In genomic region chr2:240990726-240991377, GRCh38 we compare ENCODE assay signal across 14 cellular contexts. TPM values are rescaled to one million over a fixed set of nuclear protein-coding genes. Genes with fewer than 3 reads are reported as not detected.
DNase-seq lines count a peak whose midpoint lies in the region; ATAC-seq and TF ChIP-seq lines count a peak whose summit lies in the region.
"Had no signal": no experiment of that assay in that cellular context is flagged by ENCODE, and none has a peak within 500 bp of the region (broad histone marks: within the 10 kb centered on the region; RNA-seq: fewer than 3 reads in every experiment).

No MANE protein-coding gene starts in this region.

- TF ChIP-seq CTCF in esophagus muscularis mucosa (IDR thresholded peaks at IDR 0.05) (no peak), transverse colon (IDR thresholded peaks at IDR 0.05) (no peak)

- in situ Hi-C loops in transverse colon (cut with MboI; ENCODE audit: low pct_ligation_motif_present in 1 of 4, low pct_unique_long_range_greater_than_20kb in 1 of 4, low sequenced_read_pairs in 3 of 4), result no loop called here

- H3K27me3 ChIP-seq in esophagus muscularis mucosa (peaks cover 0 to 34% (median 0%) of the 10 kb centered on the region in 4 donors), neuronal stem cell (ENCODE audit: control insufficient read depth in 3 of 3, insufficient read depth in 3 of 3, low read depth in 1 of 3, low read length in 3 of 3) (peaks cover 0 to 84% (median 0%) of the 10 kb centered on the region in 3 experiments), transverse colon (no peaks in the 10 kb centered on the region)

- no peak overlapping the region for H4K91ac ChIP-seq in neuronal stem cell (ENCODE audit: low read depth, low read length, poor library complexity)

- peak overlapping the region; percentile 41 for H2BK12ac ChIP-seq in neuronal stem cell (ENCODE audit: low read length)

- H3K9me3 ChIP-seq in T-helper 17 cell (ENCODE audit: control insufficient read depth, low read length, poor library complexity, severe bottlenecking), result no peaks in the 10 kb centered on the region
- H3K9me3 ChIP-seq in esophagus muscularis mucosa, result peaks cover 0 to 12% (median 3%) of the 10 kb centered on the region in 4 donors
- peaks cover 0 to 10% of the 10 kb centered on the region in 2 donors for H3K9me3 ChIP-seq in neuronal stem cell (replicated peaks in 1 of 2; ENCODE audit: control insufficient read depth in 2 of 2, insufficient read depth in 1 of 2, low read depth in 1 of 2, low read length in 2 of 2)
- H3K9me3 ChIP-seq in transverse colon, result no peaks in the 10 kb centered on the region

- H4K8ac ChIP-seq in neuronal stem cell (ENCODE audit: low read depth, low read length), result peak overlapping the region; percentile 59

- no peaks in the 10 kb centered on the region for H3K36me3 ChIP-seq in esophagus muscularis mucosa
- H3K36me3 ChIP-seq in neuronal stem cell (replicated peaks in 1 of 2; ENCODE audit: control insufficient read depth in 2 of 2, insufficient read depth in 2 of 2, low read length in 2 of 2), result no peaks in the 10 kb centered on the region
- H3K36me3 ChIP-seq in transverse colon, result no peaks in the 10 kb centered on the region

- TF ChIP-seq EP300 in esophagus muscularis mucosa (IDR thresholded peaks at IDR 0.05) (no peak), transverse colon (IDR thresholded peaks at IDR 0.05; ENCODE audit: low read depth) (no peak)

- peaks cover 1% of the 10 kb centered on the region for H3K79me1 ChIP-seq in neuronal stem cell (ENCODE audit: low read depth, low read length)

- H3K27ac ChIP-seq in esophagus muscularis mucosa (replicated peaks in 1 of 4) (peak overlapping the region in 3 of 4 donors; percentile 57 to 75 (median 66)), neuronal stem cell (replicated peaks; ENCODE audit: low read length) (no peak overlapping the region), transverse colon (peak overlapping the region; percentile 38 to 72 (median 64))

- H3K4me3 Mint-ChIP-seq in T-helper 17 cell (no peak overlapping the region), immature natural killer cell (no peak overlapping the region)
- H3K4me3 Mint-ChIP-seq: activated T-cell treated with anti-CD3 and anti-CD28 coated beads, Interleukin-2, amount 50 U/mL, for 72 hours had no signal

- DNase-seq in T-helper 17 cell, result no peak
- no peak for DNase-seq in esophagus muscularis mucosa (ENCODE audit: extremely low spot score)
- no peak for DNase-seq in neuronal stem cell (ENCODE audit: low spot score)
- no peak for DNase-seq in transverse colon
- no peak for DNase-seq in stimulated activated CD4-positive, alpha-beta T cell treated with anti-CD3 and anti-CD28 coated beads, Interleukin-15, amount 100 ng/mL, for 24 hours
- DNase-seq in immature natural killer cell, result no peak
- DNase-seq in NCI-H446 treated with DMSO at 0.1 percent for 48 hours (lab: John Stamatoyannopoulos, UW), result no peak
- DNase-seq: activated CD4-positive, alpha-beta T cell treated with anti-CD3 and anti-CD28 coated beads for 4 hours; activated T-cell treated with anti-CD3 and anti-CD28 coated beads, Interleukin-2, amount 50 U/mL, for 72 hours; effector CD4-positive, alpha-beta T cell; NCI-H2171; stimulated activated CD4-positive, alpha-beta T cell treated with anti-CD3 and anti-CD28 coated beads, Interleukin-4, amount 100 ng/mL, for 4 hours; stimulated activated naive CD4-positive, alpha-beta T cell treated with Interleukin-2 at 50 U/mL for 16 hours had no signal

- H3K14ac ChIP-seq in neuronal stem cell (ENCODE audit: low read length), result peak overlapping the region; percentile 71

- WGBS in esophagus muscularis mucosa, result 92% methylated on average over 8 of the region's 13 CpGs
- WGBS in neuronal stem cell (ENCODE audit: extremely low coverage in 2 of 2, insufficient read length in 2 of 2, insufficient replicate concordance in 1 of 2), 2 donors, result no CpG with 5 or more reads among the region's 13 CpGs
- 90% methylated on average over 12 of the region's 13 CpGs; no CpG with 5 or more reads in 1 of the 2 donors for WGBS in transverse colon (ENCODE audit: low coverage in 1 of 2), 2 donors

- H3K27me3 Mint-ChIP-seq in T-helper 17 cell (peaks cover 9% of the 10 kb centered on the region), immature natural killer cell (ENCODE audit: low read depth in 3 of 3) (peaks cover 0 to under 1% (median 0%) of the 10 kb centered on the region in 3 donors)

- peak overlapping the region; percentile 57 for H3K9ac ChIP-seq in neuronal stem cell (ENCODE audit: low read depth, low read length, poor library complexity)

- intact Hi-C loops in esophagus muscularis mucosa (cut with DNase I), result no loop called here
- intact Hi-C loops in transverse colon (cut with DNase I; ENCODE audit: low total_unique reads), result no loop called here

- H3K4ac ChIP-seq in neuronal stem cell (ENCODE audit: low read length), result peak overlapping the region; percentile 53

- H2AK5ac ChIP-seq in neuronal stem cell (ENCODE audit: low read depth, low read length), result peak overlapping the region; percentile 84

- H3K27ac Mint-ChIP-seq in T-helper 17 cell, result peak overlapping the region; percentile 39
- H3K27ac Mint-ChIP-seq in immature natural killer cell, result no peak overlapping the region
- H3K27ac Mint-ChIP-seq: activated T-cell treated with anti-CD3 and anti-CD28 coated beads, Interleukin-2, amount 50 U/mL, for 72 hours had no signal

- H2BK120ac ChIP-seq in neuronal stem cell (ENCODE audit: low read depth, low read length), result peak overlapping the region; percentile 61

- no peak overlapping the region for H3K4me2 ChIP-seq in neuronal stem cell (ENCODE audit: insufficient read depth, low read length, poor library complexity, severe bottlenecking)

- TF ChIP-seq POLR2A in esophagus muscularis mucosa (IDR thresholded peaks at IDR 0.05; ENCODE audit: low read depth), result no peak
- TF ChIP-seq POLR2A in transverse colon (IDR thresholded peaks at IDR 0.05), result no peak

- H3K4me1 Mint-ChIP-seq in T-helper 17 cell, result peaks cover 5% of the 10 kb centered on the region
- no peaks in the 10 kb centered on the region for H3K4me1 Mint-ChIP-seq in immature natural killer cell

- H3K4me3 ChIP-seq in esophagus muscularis mucosa, result no peak overlapping the region
- peak overlapping the region in 1 of 2 donors; percentile 13 for H3K4me3 ChIP-seq in neuronal stem cell (ENCODE audit: low read length in 2 of 2)
- H3K4me3 ChIP-seq in transverse colon, result no peak overlapping the region

- peak overlapping the region; percentile 5 for H2BK15ac ChIP-seq in neuronal stem cell (ENCODE audit: low read length)

- ATAC-seq in T-helper 17 cell, result no peak
- ATAC-seq: activated T-cell treated with anti-CD3 and anti-CD28 coated beads, Interleukin-2, amount 50 U/mL, for 72 hours had no signal

- no peak overlapping the region for H2BK5ac ChIP-seq in neuronal stem cell (ENCODE audit: low read length)

- peak overlapping the region; percentile 73 for H3K23ac ChIP-seq in neuronal stem cell (ENCODE audit: low read depth, low read length, poor library complexity)

- no peak overlapping the region for H2AFZ ChIP-seq in neuronal stem cell (ENCODE audit: low read length)

- H3K36me3 Mint-ChIP-seq in T-helper 17 cell (ENCODE audit: low read depth) (no peaks in the 10 kb centered on the region), immature natural killer cell (no peaks in the 10 kb centered on the region)

- H3K9me3 Mint-ChIP-seq in immature natural killer cell, result peaks cover 0 to 2% (median 0%) of the 10 kb centered on the region in 6 donors
- H3K9me3 Mint-ChIP-seq: activated T-cell treated with anti-CD3 and anti-CD28 coated beads, Interleukin-2, amount 50 U/mL, for 72 hours had no signal

- H3K18ac ChIP-seq in neuronal stem cell (ENCODE audit: low read length), result peak overlapping the region; percentile 75

- H3K4me1 ChIP-seq in esophagus muscularis mucosa, result peaks cover 24 to 51% (median 41%) of the 10 kb centered on the region in 4 donors
- no peaks in the 10 kb centered on the region for H3K4me1 ChIP-seq in neuronal stem cell (ENCODE audit: control insufficient read depth in 2 of 2, insufficient read depth in 1 of 2, low read depth in 1 of 2, low read length in 2 of 2)
- peaks cover 9 to 42% (median 17%) of the 10 kb centered on the region in 4 donors for H3K4me1 ChIP-seq in transverse colon

RNA-seq across cellular contexts. Expression of gene SNED1, which starts 7.6 kb away (rescaled TPM):
- total RNA-seq in T-helper 17 cell (10 to 100 TPM; 42.0 to 72.1 TPM), esophagus muscularis mucosa (10 to 100 TPM in 2 of 4 donors, 1 to 10 TPM in 2; 7.3 to 14.1 (median 11.6) TPM), transverse colon (10 to 100 TPM in 3 of 4 donors, 1 to 10 TPM in 1; 8.2 to 65.5 (median 30.0) TPM)
- 0.14 TPM for polyA plus RNA-seq in neuronal stem cell (2013, experiment 1 of 2)
- polyA plus RNA-seq in neuronal stem cell (2013, experiment 2 of 2), result 0.04 TPM
- polyA plus RNA-seq in immature natural killer cell, result under 1 TPM in 2 of 3 donors, not detected in 1; 0.24 to 0.56 TPM
- total RNA-seq: HT-29 had no signal
